ENCODE assay signal across 1 cellular context in the genomic region with DNA sequence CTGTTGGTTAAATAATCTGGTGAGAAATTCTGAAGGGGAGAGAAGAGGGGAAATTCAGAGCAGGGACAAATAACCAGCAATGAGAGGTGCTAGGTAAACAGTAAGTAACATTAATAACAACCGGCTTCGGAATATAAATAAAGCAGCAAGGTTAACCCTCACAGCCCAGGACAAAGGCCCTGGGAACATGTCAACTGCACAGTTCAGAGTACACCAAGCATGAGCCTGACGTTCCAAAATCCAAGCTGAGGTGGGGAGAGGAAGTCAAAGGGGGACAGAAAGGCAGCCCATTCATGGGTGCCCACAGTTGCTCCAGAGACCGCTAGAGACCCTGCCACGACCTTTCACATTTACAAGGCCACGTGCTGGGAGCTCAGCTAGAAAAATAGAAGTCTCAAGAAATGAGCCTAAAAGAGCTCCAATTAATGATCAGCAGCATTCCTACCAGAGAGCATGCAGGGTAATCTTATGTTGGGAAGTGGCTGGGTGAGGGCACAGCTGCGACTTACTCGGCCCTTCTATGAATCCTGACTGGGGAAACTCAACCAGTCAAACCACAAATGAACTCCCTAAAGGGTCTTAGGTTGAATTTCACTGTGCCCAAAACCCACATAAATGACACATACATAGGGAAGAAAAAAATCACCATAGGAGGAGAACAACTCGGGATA.
TF ChIP-seq lines count a peak whose summit lies in the region.

No MANE protein-coding gene starts in this region.

TF ChIP-seq in GM12878, 131 proteins besides CTCF, POLR2A, EP300 and RAD21:
- TF ChIP-seq SREBF1 (IDR thresholded peaks at IDR 0.05; ENCODE audit: low read length) (no peak), PML (IDR thresholded peaks at IDR 0.05; ENCODE audit: low read length) (no peak), RUNX3 (IDR thresholded peaks at IDR 0.05; ENCODE audit: low read length) (peak; percentile 53; the same call in 1 of the 2 replicates), BRCA1 (IDR thresholded peaks at IDR 0.05; ENCODE audit: low read depth, low read length) (no peak), ZNF217 (IDR thresholded peaks at IDR 0.05) (no peak), RBBP5 (conservative IDR thresholded peaks at IDR 0.05) (no peak), NFIC (IDR thresholded peaks at IDR 0.05; ENCODE audit: low read depth, low read length) (0 out of 2 replicates have a peak, but pooled peaks have one; percentile 18), IKZF1 (conservative IDR thresholded peaks at IDR 0.05) (no peak), LARP7 (IDR thresholded peaks at IDR 0.05) (no peak), FOXM1 (IDR thresholded peaks at IDR 0.05; ENCODE audit: low read depth, low read length) (no peak)
- TF ChIP-seq, protein P1, sequence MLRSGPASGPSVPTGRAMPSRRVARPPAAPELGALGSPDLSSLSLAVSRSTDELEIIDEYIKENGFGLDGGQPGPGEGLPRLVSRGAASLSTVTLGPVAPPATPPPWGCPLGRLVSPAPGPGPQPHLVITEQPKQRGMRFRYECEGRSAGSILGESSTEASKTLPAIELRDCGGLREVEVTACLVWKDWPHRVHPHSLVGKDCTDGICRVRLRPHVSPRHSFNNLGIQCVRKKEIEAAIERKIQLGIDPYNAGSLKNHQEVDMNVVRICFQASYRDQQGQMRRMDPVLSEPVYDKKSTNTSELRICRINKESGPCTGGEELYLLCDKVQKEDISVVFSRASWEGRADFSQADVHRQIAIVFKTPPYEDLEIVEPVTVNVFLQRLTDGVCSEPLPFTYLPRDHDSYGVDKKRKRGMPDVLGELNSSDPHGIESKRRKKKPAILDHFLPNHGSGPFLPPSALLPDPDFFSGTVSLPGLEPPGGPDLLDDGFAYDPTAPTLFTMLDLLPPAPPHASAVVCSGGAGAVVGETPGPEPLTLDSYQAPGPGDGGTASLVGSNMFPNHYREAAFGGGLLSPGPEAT (IDR thresholded peaks at IDR 0.05; ENCODE audit: low read depth): no peak
